Comparison of ENCODE assay signal across 8 cellular contexts in the genomic region with DNA sequence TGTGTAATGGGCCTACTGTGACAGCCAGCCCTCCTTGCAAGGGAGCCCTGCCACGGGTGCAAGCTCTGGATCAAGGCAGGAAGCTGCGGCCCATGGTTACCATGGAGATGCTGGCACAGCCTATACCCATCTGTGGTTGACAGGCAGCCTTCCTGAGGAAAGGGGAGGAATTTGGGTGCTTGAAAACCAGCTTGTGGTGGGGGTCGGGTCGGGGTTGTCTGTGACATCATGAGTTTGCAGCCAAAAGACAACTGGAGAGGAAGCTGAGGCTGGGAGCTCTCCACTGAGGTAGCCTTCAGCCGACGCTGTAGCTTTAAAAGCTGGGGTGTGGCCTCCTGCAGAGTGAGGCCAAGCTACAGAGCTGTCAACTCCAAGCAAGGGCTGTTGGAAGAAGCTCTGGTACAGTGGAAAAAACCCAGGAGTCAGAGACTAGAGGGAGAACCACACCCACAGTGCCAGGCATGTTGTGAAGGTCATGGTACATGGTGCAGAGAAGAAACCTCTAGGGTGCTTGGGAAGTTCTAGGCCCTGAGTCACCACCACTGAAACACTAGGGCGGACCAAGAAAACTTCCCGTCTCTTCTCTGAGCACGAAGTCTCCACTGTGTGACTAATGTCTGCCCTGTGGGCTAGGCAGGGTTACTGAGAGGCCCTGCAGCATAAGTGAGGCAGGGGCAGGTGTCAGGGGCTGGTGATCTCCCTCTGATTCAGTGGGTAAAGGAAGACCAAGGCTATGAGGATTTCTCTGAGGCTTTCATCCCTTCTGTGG. TPM values are rescaled to one million over a fixed set of nuclear protein-coding genes. Genes with fewer than 3 reads are reported as not detected.
A peak's percentile ranks its signal among the peaks of the same experiment; 100 is the strongest.
DNase-seq lines count a peak whose midpoint lies in the region; ATAC-seq and TF ChIP-seq lines count a peak whose summit lies in the region.

No MANE protein-coding gene starts in this region.

- ATAC-seq in GM21717 (IDR thresholded peaks at IDR 0.05; ENCODE audit: unreplicated experiment), result peak; percentile 93

- peak overlapping the region; percentile 96 for H3K27ac Mint-ChIP-seq in MCF 10A (ENCODE audit: low read depth, unreplicated experiment)

- TF ChIP-seq CTCF in GM06990 (IDR thresholded peaks at IDR 0.05; ENCODE audit: insufficient read depth, low read length, poor library complexity, severe bottlenecking), result no peak
- no peak for TF ChIP-seq CTCF in MCF 10A (IDR thresholded peaks at IDR 0.05; ENCODE audit: unreplicated experiment)

- peak; percentile 66 for DNase-seq in GM06990 (ENCODE audit: extremely low read depth, insufficient read length)
- DNase-seq in Jurkat, Clone E6-1 (ENCODE audit: low read depth, low spot score), result peak; percentile 98
- peak; percentile 92 for DNase-seq in UCSD-AML1 (lab: John Stamatoyannopoulos, UW; ENCODE audit: unreplicated experiment)
- peak; percentile 100 for DNase-seq in MCF 10A (ENCODE audit: unreplicated experiment)
- DNase-seq in kidney tubule cell (ENCODE audit: low spot score), result peak; percentile 100
- peak; percentile 56 to 85 for DNase-seq in stimulated activated CD4-positive, alpha-beta T cell treated with anti-CD3 and anti-CD28 coated beads, Interleukin-15, amount 100 ng/mL, for 48 hours (ENCODE audit: low read depth in 2 of 2)
- DNase-seq in NCI-H2227 treated with DMSO at 0.1 percent for 48 hours (lab: John Stamatoyannopoulos, UW), result no peak

- CTCF ChIA-PET in MCF 10A (lab: Yijun Ruan, JAX), result interaction anchor here (0.5 to 2.5 kb wide), 16 partner anchors 9 to 871 kb away, joined by 3 to 24 read pairs (median 3); a partner anchor contains a TSS

- no peaks in the 10 kb centered on the region for H3K36me3 Mint-ChIP-seq in MCF 10A (ENCODE audit: insufficient read depth, unreplicated experiment)

- POLR2A ChIA-PET in MCF 10A (lab: Yijun Ruan, JAX), result interaction anchor here (0.6 to 6.7 kb wide), 26 partner anchors 11 to 336 kb away, joined by 3 to 331 read pairs (median 4); a partner anchor contains a TSS

- intact Hi-C loops in MCF 10A (cut with micrococcal nuclease), result loop anchor here (1.0 kb wide), 1 partner anchor 11 kb away; a partner anchor contains a TSS

- no peaks in the 10 kb centered on the region for H3K9me3 Mint-ChIP-seq in MCF 10A (ENCODE audit: unreplicated experiment)

- BruUV-seq in MCF 10A (replicated peaks; lab: Mats Ljungman, UMichigan), result TSS peak; percentile 63

- no peak overlapping the region for H3K4me3 ChIP-seq in GM06990 (replicated peaks; ENCODE audit: low read depth, low read length)
- peak overlapping the region; percentile 46 for H3K4me3 ChIP-seq in Jurkat, Clone E6-1 (ENCODE audit: low read length)

- no peaks in the 10 kb centered on the region for H3K36me3 ChIP-seq in GM06990 (ENCODE audit: control insufficient read depth, insufficient read depth, low read length)

- peak overlapping the region; percentile 40 for H3K4me3 Mint-ChIP-seq in MCF 10A (ENCODE audit: unreplicated experiment)

- no peaks in the 10 kb centered on the region for H3K27me3 Mint-ChIP-seq in MCF 10A (ENCODE audit: insufficient read depth, unreplicated experiment)

- H3K4me1 Mint-ChIP-seq in MCF 10A (ENCODE audit: insufficient read depth, unreplicated experiment), result peaks cover 21% of the 10 kb centered on the region

- no peaks in the 10 kb centered on the region for H3K27me3 ChIP-seq in GM06990 (replicated peaks; ENCODE audit: control insufficient read depth, insufficient read depth, low read length)

RNA-seq across cellular contexts. Expression of a gene that starts 10.8 kb away (rescaled TPM):
- 1,729 TPM for polyA plus RNA-seq in Jurkat, Clone E6-1 (2012; ENCODE audit: insufficient read depth, insufficient read length)
- total RNA-seq in MCF 10A (2022), result 516 and 739 TPM in 2 replicates

RNA-seq across cellular contexts. Expression of a gene that starts 28.5 kb away (rescaled TPM):
- polyA plus RNA-seq in Jurkat, Clone E6-1 (2012; ENCODE audit: insufficient read depth, insufficient read length), result not detected
- not detected in 2 replicates for total RNA-seq in MCF 10A (2022)
